In genomic region chr1:115465802-115466363, GRCh38 we compare ENCODE assay signal across 2 cellular contexts.
TF ChIP-seq lines count a peak whose summit lies in the region.

No MANE protein-coding gene starts in this region.

TF ChIP-seq in SK-N-SH, 30 proteins besides CTCF, POLR2A, EP300 and RAD21 (continued from another document):
- TF ChIP-seq ZBTB33 (IDR thresholded peaks at IDR 0.05; ENCODE audit: borderline replicate concordance, low read depth) = no peak
- 0 out of 2 replicates have a peak, but pooled peaks have one; percentile 7 for TF ChIP-seq SMC3 (IDR thresholded peaks at IDR 0.05; ENCODE audit: low read depth, low read length)
- no peak for TF ChIP-seq RCOR1 (IDR thresholded peaks at IDR 0.05; ENCODE audit: low read length)

TF ChIP-seq in SK-N-SH treated with all-trans-retinoic acid at 6 μM for 48 hours, 23 proteins besides CTCF, POLR2A, EP300 and RAD21 (continued from another document):
- TF ChIP-seq TCF4 (CRISPR knock-in tag; IDR thresholded peaks at IDR 0.05; ENCODE audit: borderline replicate concordance) = no peak
- no peak for TF ChIP-seq CREB5 (CRISPR knock-in tag; IDR thresholded peaks at IDR 0.05; ENCODE audit: low read depth)
- no peak for TF ChIP-seq PPARA (CRISPR knock-in tag; IDR thresholded peaks at IDR 0.05; ENCODE audit: borderline replicate concordance)
- no peak for TF ChIP-seq RARB (CRISPR knock-in tag; IDR thresholded peaks at IDR 0.05)
- TF ChIP-seq BACH2 (CRISPR knock-in tag; IDR thresholded peaks at IDR 0.05; ENCODE audit: borderline replicate concordance) = no peak
- no peak for TF ChIP-seq POU6F1 (CRISPR knock-in tag; IDR thresholded peaks at IDR 0.05; ENCODE audit: borderline replicate concordance, low read depth)
- no peak for TF ChIP-seq ZC3H10 (CRISPR knock-in tag; IDR thresholded peaks at IDR 0.05)
- TF ChIP-seq OSR1 (CRISPR knock-in tag; IDR thresholded peaks at IDR 0.05) = no peak
- no peak for TF ChIP-seq PATZ1 (CRISPR knock-in tag; IDR thresholded peaks at IDR 0.05; ENCODE audit: borderline replicate concordance)
- no peak for TF ChIP-seq ISL1 (CRISPR knock-in tag; IDR thresholded peaks at IDR 0.05)
- TF ChIP-seq ZFP3 (CRISPR knock-in tag; IDR thresholded peaks at IDR 0.05) = no peak
- TF ChIP-seq ARNTL (CRISPR knock-in tag; IDR thresholded peaks at IDR 0.05; ENCODE audit: borderline replicate concordance, low read depth) = no peak
